ENCODE assay signal across 8 cellular contexts in the genomic region with DNA sequence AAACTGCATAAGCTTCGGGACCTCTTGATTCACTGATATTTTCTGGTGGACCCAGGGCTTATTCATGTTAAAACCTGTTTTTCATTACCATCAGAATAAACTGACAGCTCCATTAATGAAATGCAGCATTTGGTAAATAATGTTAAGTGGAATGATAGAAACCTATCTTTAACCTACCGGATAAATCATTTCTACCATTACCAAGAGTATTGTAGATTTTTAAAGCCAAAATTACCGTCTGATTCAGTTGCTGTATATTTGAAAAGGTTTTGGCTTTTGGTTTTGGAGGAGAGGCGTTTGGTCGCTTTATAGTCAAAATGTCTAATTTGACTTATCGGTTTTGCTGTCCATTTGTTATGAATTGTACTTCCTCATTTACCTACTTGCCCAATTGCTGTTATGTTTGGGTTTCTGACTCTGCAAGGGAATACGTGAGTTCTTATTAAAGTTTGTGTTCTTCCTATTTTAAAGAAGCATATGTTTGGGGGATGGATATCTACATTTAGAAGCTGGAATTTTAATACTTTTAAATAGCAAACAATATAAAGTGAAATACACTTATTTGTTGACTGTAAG. TPM values are rescaled to one million over a fixed set of nuclear protein-coding genes. Genes with fewer than 3 reads are reported as not detected.
DNase-seq lines count a peak whose midpoint lies in the region; ATAC-seq, FAIRE-seq and TF ChIP-seq lines count a peak whose summit lies in the region.

No MANE protein-coding gene starts in this region.

- H3K9me3 ChIP-seq in GM23248 (ENCODE audit: low read depth) (no peaks in the 10 kb centered on the region), prostate gland (no peaks in the 10 kb centered on the region)

- no peak for TF ChIP-seq POLR2A in prostate gland (IDR thresholded peaks at IDR 0.05)

- DNase-seq in GM23248 (no peak), RCC 7860 (ENCODE audit: low spot score) (no peak), epithelial cell of prostate (ENCODE audit: low read depth, low spot score) (no peak), prostate gland (ENCODE audit: low spot score) (no peak), sciatic nerve (ENCODE audit: low spot score) (no peak), foreskin keratinocyte (no peak)
- DNase-seq in stimulated activated CD4-positive, alpha-beta T cell treated with anti-CD3 and anti-CD28 coated beads, Interleukin-4, amount 100 ng/mL, for 4 hours, result no peak

- intact Hi-C loops in prostate gland (cut with DNase I) (no loop called here), sciatic nerve (cut with DNase I) (no loop called here)

- peaks cover 6% of the 10 kb centered on the region for H4K20me1 ChIP-seq in GM23248 (ENCODE audit: insufficient read depth)

- WGBS in GM23248 (ENCODE audit: low coverage in 1 of 2, low lambda C conversion rate in 2 of 2, missing lambda C conversion rate in 2 of 2), 2 experiments, result 2% methylated on average over 7 of the region's 7 CpGs
- WGBS in prostate gland, result 10% methylated on average over 7 of the region's 7 CpGs

- peak overlapping the region; percentile 68 for H3K9ac ChIP-seq in GM23248

- peaks cover 16% of the 10 kb centered on the region; the same call in 1 of the 2 replicates for H3F3A ChIP-seq in GM23248 (ENCODE audit: insufficient read depth)

- peak overlapping the region; percentile 41 for H3K27ac ChIP-seq in GM23248
- peak overlapping the region; percentile 92 for H3K27ac ChIP-seq in epithelial cell of prostate
- H3K27ac ChIP-seq in prostate gland, result peak overlapping the region; percentile 85 to 87
- H3K27ac ChIP-seq in foreskin keratinocyte, result no peak overlapping the region

- peak overlapping the region; percentile 93 for H2AFZ ChIP-seq in GM23248

- TF ChIP-seq CTCF in prostate gland (IDR thresholded peaks at IDR 0.05) (no peak), foreskin keratinocyte (conservative IDR thresholded peaks at IDR 0.05) (no peak)

- FAIRE-seq in RCC 7860 (lab: Jason Lieb, UNC), result peak; percentile 4

- no peaks in the 10 kb centered on the region for H3K9me2 ChIP-seq in GM23248 (ENCODE audit: insufficient read depth)

- H3K36me3 ChIP-seq in GM23248 (ENCODE audit: low read depth), result no peaks in the 10 kb centered on the region
- no peaks in the 10 kb centered on the region for H3K36me3 ChIP-seq in prostate gland

- peaks cover 32% of the 10 kb centered on the region for H3K79me2 ChIP-seq in GM23248 (ENCODE audit: insufficient read depth)

- peak overlapping the region; percentile 77 for H3K4me3 ChIP-seq in GM23248
- H3K4me3 ChIP-seq in prostate gland, result peak overlapping the region; percentile 68 to 75

- peak overlapping the region; percentile 99 for H3K4me2 ChIP-seq in GM23248 (ENCODE audit: unreplicated experiment)

- H3K27me3 ChIP-seq in GM23248 (replicated peaks; ENCODE audit: insufficient read depth) (no peaks in the 10 kb centered on the region), prostate gland (replicated peaks; ENCODE audit: insufficient read depth) (no peaks in the 10 kb centered on the region), foreskin keratinocyte (no peaks in the 10 kb centered on the region)

- in situ Hi-C loops in GM23248 (cut with MboI), result no loop called here

- H3K4me1 ChIP-seq in GM23248 (ENCODE audit: insufficient read depth) (peaks cover 15% of the 10 kb centered on the region; the same call in 1 of the 2 replicates), prostate gland (replicated peaks) (no peaks in the 10 kb centered on the region), foreskin keratinocyte (no peaks in the 10 kb centered on the region)

- ATAC-seq in sciatic nerve (no peak), foreskin keratinocyte (no peak), GM18858 (IDR thresholded peaks at IDR 0.05; ENCODE audit: unreplicated experiment) (no peak)

RNA-seq across cellular contexts. Expression of gene CUL3, which starts 1.1 kb away (rescaled TPM):
- 34.0 and 47.8 TPM in 2 replicates for total RNA-seq in GM23248 (2014; rRNA removed; shearing (Covaris generic))
- polyA plus RNA-seq in GM23248 (2016; fragmentation: Nextera tagmentation; extraction: Ambion mirVana) (22.5 and 24.7 TPM in 2 replicates), foreskin keratinocyte (58.8 and 65.2 TPM in 2 replicates)
- total RNA-seq in prostate gland (10 to 100 TPM; 69.2 to 90.5 TPM), sciatic nerve (126 TPM), foreskin keratinocyte (83.5 and 87.5 TPM in 2 replicates)
